8 cellular contexts compared by ENCODE assay signal in the genomic region with DNA sequence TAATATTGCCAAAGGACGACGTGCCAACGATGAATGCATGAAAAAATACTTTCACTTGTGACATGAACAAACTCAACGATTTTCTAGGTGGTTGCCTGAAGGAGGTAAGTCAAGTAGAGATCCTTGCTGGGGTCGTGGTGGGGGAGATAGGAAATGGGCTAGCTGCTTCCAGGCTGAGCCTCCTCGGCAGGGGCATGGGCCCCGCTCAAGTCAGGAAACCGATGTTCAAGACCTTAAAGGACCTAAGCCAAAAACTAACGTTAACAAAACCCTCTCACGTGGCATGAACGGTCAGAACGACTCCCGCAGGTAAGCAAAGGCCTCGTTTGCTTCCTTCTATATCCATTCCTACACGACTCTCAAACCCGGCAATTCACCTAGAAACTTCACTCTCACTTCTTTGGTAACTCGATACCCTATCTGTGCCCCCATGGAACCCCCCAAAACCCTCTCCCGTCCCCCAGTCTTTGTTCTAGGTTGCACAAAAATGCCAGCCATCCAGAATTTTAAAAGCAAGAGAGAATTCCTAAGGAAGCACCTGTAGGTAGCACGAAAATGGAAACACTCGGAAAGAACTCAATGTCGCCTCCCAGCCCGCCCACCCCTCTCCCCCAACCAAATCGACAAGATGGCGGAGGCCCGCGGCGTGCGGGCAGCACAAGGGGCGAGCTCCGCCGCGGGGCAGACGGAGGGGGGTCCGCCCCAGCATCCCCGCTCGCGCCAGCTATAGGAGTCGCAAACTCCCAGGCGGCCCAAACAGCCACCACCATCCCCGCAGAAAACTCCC. TPM values are rescaled to one million over a fixed set of nuclear protein-coding genes. Genes with fewer than 3 reads are reported as not detected.
A peak's percentile ranks its signal among the peaks of the same experiment; 100 is the strongest.
DNase-seq lines count a peak whose midpoint lies in the region; ATAC-seq, FAIRE-seq and TF ChIP-seq lines count a peak whose summit lies in the region.

No MANE protein-coding gene starts in this region.

- RAD21 ChIA-PET in HCT116 (lab: Charles Lee; ENCODE audit: low non-redundant PET in 1 of 2, low total read pairs in 2 of 2, uncharacterized antibody in 2 of 2, unreplicated experiment in 2 of 2): no interaction called here

- DNase-seq in CD4-positive, CD25-positive, alpha-beta regulatory T cell: peak in 2 of 3 donors; percentile 14 to 42
- DNase-seq in HCT116 (ENCODE audit: low read depth, low spot score) (no peak), OCI-M1 (lab: John Stamatoyannopoulos, UW) (peak; percentile 36), brain microvascular endothelial cell (no peak), left lung (no peak), HTR-8/SVneo (ENCODE audit: insufficient read length, low spot score) (no peak)

- peaks cover 55% of the 10 kb centered on the region for H3K79me2 ChIP-seq in HCT116 (ENCODE audit: insufficient read depth, low read length)

- POLR2A ChIA-PET in HCT116 (lab: Charles Lee): interaction anchor here (0.6 to 2.7 kb wide), 5 partner anchors 8 to 134 kb away, joined by 3 to 19 read pairs (median 4); no protein-coding TSS in a partner anchor

- H4K20me1 ChIP-seq in HCT116 (ENCODE audit: insufficient read depth): peaks cover 42% of the 10 kb centered on the region; the same call in 1 of the 2 replicates

- H3K4me1 Mint-ChIP-seq in CD4-positive, CD25-positive, alpha-beta regulatory T cell: peaks cover 0 to 54% (median 26%) of the 10 kb centered on the region in 4 donors

- H3K4me3 ChIP-seq in CD4-positive, CD25-positive, alpha-beta regulatory T cell (ENCODE audit: low read depth, low read length): peak overlapping the region; percentile 89
- H3K4me3 ChIP-seq in HCT116 (replicated peaks in 1 of 2; ENCODE audit: low read depth in 1 of 2, low read length in 2 of 2): peak overlapping the region; percentile 89 to 94
- peak overlapping the region; percentile 99 for H3K4me3 ChIP-seq in brain microvascular endothelial cell (ENCODE audit: low read depth, low read length)
- peak overlapping the region; percentile 92 to 97 for H3K4me3 ChIP-seq in left lung
- peak overlapping the region; percentile 89 to 92 for H3K4me3 ChIP-seq in stomach smooth muscle (ENCODE audit: low read length in 2 of 2)

- in situ Hi-C loops in brain microvascular endothelial cell (cut with HindIII; ENCODE audit: low pct_ligation_motif_present, low sequenced_read_pairs): no loop called here

- TF ChIP-seq RAD21 in HCT116 (IDR thresholded peaks at IDR 0.05; ENCODE audit: low read depth): no peak

- TF ChIP-seq CTCF in HCT116 (IDR thresholded peaks at IDR 0.05 in 2 of 3, conservative IDR thresholded peaks at IDR 0.05 in 1 of 3; ENCODE audit: borderline replicate concordance in 1 of 3, insufficient read depth in 1 of 3, low read depth in 2 of 3, low read length in 2 of 3): no peak
- no peak for TF ChIP-seq CTCF in brain microvascular endothelial cell (IDR thresholded peaks at IDR 0.05; ENCODE audit: low read depth, low read length, missing control alignments)
- no peak for TF ChIP-seq CTCF in left lung (IDR thresholded peaks at IDR 0.05)

- BruUV-seq in HCT116 (replicated peaks; lab: Mats Ljungman, UMichigan): TSS peak; percentile 78

- H3K27me3 ChIP-seq in CD4-positive, CD25-positive, alpha-beta regulatory T cell (ENCODE audit: control insufficient read depth, insufficient read depth, low read length): no peaks in the 10 kb centered on the region
- H3K27me3 ChIP-seq in HCT116 (ENCODE audit: insufficient read depth, low read length) (no peaks in the 10 kb centered on the region), brain microvascular endothelial cell (replicated peaks) (no peaks in the 10 kb centered on the region), left lung (no peaks in the 10 kb centered on the region), stomach smooth muscle (ENCODE audit: control insufficient read depth in 1 of 2, insufficient read depth in 2 of 2, low read length in 2 of 2) (no peaks in the 10 kb centered on the region)

- no peak for FAIRE-seq in HTR-8/SVneo (lab: Jason Lieb, UNC)

- peak overlapping the region; percentile 98 for H3K9ac ChIP-seq in HCT116 (ENCODE audit: low read length)
- H3K9ac ChIP-seq in stomach smooth muscle (ENCODE audit: low read length in 2 of 2): peak overlapping the region; percentile 94 to 98

- no peaks in the 10 kb centered on the region for H3K9me3 ChIP-seq in CD4-positive, CD25-positive, alpha-beta regulatory T cell (ENCODE audit: control insufficient read depth in 2 of 2, low read length in 2 of 2)
- no peaks in the 10 kb centered on the region for H3K9me3 ChIP-seq in HCT116 (ENCODE audit: control insufficient read depth in 1 of 2, insufficient read depth in 1 of 2, low read depth in 1 of 2, low read length in 2 of 2)
- no peaks in the 10 kb centered on the region for H3K9me3 ChIP-seq in left lung
- no peaks in the 10 kb centered on the region for H3K9me3 ChIP-seq in stomach smooth muscle (ENCODE audit: control insufficient read depth in 2 of 2, low read length in 2 of 2)

- no peaks in the 10 kb centered on the region for H3K9me2 ChIP-seq in HCT116 (ENCODE audit: insufficient read depth)

- CTCF ChIA-PET in HCT116 (lab: Charles Lee): no interaction called here

- ATAC-seq in CD4-positive, CD25-positive, alpha-beta regulatory T cell (ENCODE audit: low read depth in 2 of 2): no peak
- ATAC-seq in HCT116 (peak; percentile 30), left lung (peak; percentile 8), HG03457 (IDR thresholded peaks at IDR 0.05; ENCODE audit: unreplicated experiment) (no peak)

- no peak for TF ChIP-seq POLR2A in HCT116 (IDR thresholded peaks at IDR 0.05; ENCODE audit: borderline replicate concordance, extremely low read depth, insufficient read depth, insufficient read length)

- H3K4me2 ChIP-seq in HCT116 (ENCODE audit: low read length): peak overlapping the region; percentile 90

- peak overlapping the region; percentile 99 for H3K27ac ChIP-seq in CD4-positive, CD25-positive, alpha-beta regulatory T cell (ENCODE audit: insufficient read depth, low read length, poor library complexity, severe bottlenecking)
- H3K27ac ChIP-seq in HCT116 (ENCODE audit: low read depth, low read length) (peak overlapping the region; percentile 93), brain microvascular endothelial cell (peak overlapping the region; percentile 99), left lung (peak overlapping the region; percentile 97 to 98), stomach smooth muscle (ENCODE audit: low read length) (peak overlapping the region; percentile 95)

- peaks cover 5% of the 10 kb centered on the region for H3K27me3 Mint-ChIP-seq in CD4-positive, CD25-positive, alpha-beta regulatory T cell

- peaks cover 12% of the 10 kb centered on the region for H3K36me3 Mint-ChIP-seq in CD4-positive, CD25-positive, alpha-beta regulatory T cell

- H3K27ac Mint-ChIP-seq in CD4-positive, CD25-positive, alpha-beta regulatory T cell: peak overlapping the region; percentile 100

- H3K4me1 ChIP-seq in CD4-positive, CD25-positive, alpha-beta regulatory T cell (ENCODE audit: control insufficient read depth, insufficient read depth, low read length, poor library complexity, severe bottlenecking): peaks cover 17% of the 10 kb centered on the region
- H3K4me1 ChIP-seq in HCT116 (ENCODE audit: control insufficient read depth in 1 of 2, insufficient read depth in 2 of 2, low read length in 2 of 2) (peaks cover 9 to 24% of the 10 kb centered on the region in 2 experiments), left lung (peaks cover 17 to 20% of the 10 kb centered on the region in 2 donors), stomach smooth muscle (ENCODE audit: control insufficient read depth, insufficient read depth, low read length) (peaks cover 9% of the 10 kb centered on the region)

- H3K4me3 Mint-ChIP-seq in CD4-positive, CD25-positive, alpha-beta regulatory T cell: peak overlapping the region; percentile 94 to 100 (median 96)

- H3K9me3 Mint-ChIP-seq in CD4-positive, CD25-positive, alpha-beta regulatory T cell: peaks cover 0 to 2% (median 0%) of the 10 kb centered on the region in 7 donors

- intact Hi-C loops in HCT116 (cut with micrococcal nuclease): loop anchor here (2.0 kb wide), 1 partner anchor 33 kb away; no protein-coding TSS in a partner anchor
- intact Hi-C loops in left lung (cut with DNase I): no loop called here

- peaks cover 6% of the 10 kb centered on the region for H3K36me3 ChIP-seq in CD4-positive, CD25-positive, alpha-beta regulatory T cell (ENCODE audit: control insufficient read depth, insufficient read depth, low read length)
- H3K36me3 ChIP-seq in HCT116 (ENCODE audit: control insufficient read depth in 1 of 2, insufficient read depth in 2 of 2, low read length in 2 of 2) (peaks cover 29 to 45% of the 10 kb centered on the region in 2 experiments), brain microvascular endothelial cell (replicated peaks) (peaks cover 20% of the 10 kb centered on the region), left lung (peaks cover 0 to 35% of the 10 kb centered on the region in 2 donors), stomach smooth muscle (ENCODE audit: control insufficient read depth in 2 of 2, insufficient read depth in 2 of 2, low read length in 2 of 2) (peaks cover 5 to 11% of the 10 kb centered on the region in 2 donors)

- no peak overlapping the region for H2AFZ ChIP-seq in HCT116 (ENCODE audit: low read depth, low read length, poor library complexity, severe bottlenecking)

TF ChIP-seq in HCT116, 20 proteins besides CTCF, POLR2A, EP300 and RAD21 (continues in another document):
- TF ChIP-seq CBX3 (IDR thresholded peaks at IDR 0.05; ENCODE audit: low read depth) (no peak), YY1 (IDR thresholded peaks at IDR 0.05; ENCODE audit: extremely low read depth, insufficient replicate concordance, low read depth, low read length) (no peak), POLR2AphosphoS5 (IDR thresholded peaks at IDR 0.05; ENCODE audit: low read depth, low read length) (no peak)

RNA-seq across cellular contexts. Expression of a gene that starts 13.6 kb away (rescaled TPM):
- not detected for total RNA-seq in CD4-positive, CD25-positive, alpha-beta regulatory T cell
- polyA plus RNA-seq in CD4-positive, CD25-positive, alpha-beta regulatory T cell: not detected
- total RNA-seq in HCT116 (2021; ENCODE audit: unreplicated experiment) (not detected), left lung (not detected)
- polyA plus RNA-seq in HCT116 (2012): not detected in 2 replicates

RNA-seq across cellular contexts. Expression of a gene that starts 19.8 kb away (rescaled TPM):
- total RNA-seq in CD4-positive, CD25-positive, alpha-beta regulatory T cell: 0.47 TPM
- polyA plus RNA-seq in CD4-positive, CD25-positive, alpha-beta regulatory T cell: under 1 TPM in 1 of 4 donors, not detected in 3; 0.48 TPM
- 3.3 TPM for total RNA-seq in HCT116 (2021; ENCODE audit: unreplicated experiment)
- polyA plus RNA-seq in HCT116 (2012): 4.4 and 4.9 TPM in 2 replicates
- under 1 TPM; 0.41 to 0.76 TPM for total RNA-seq in left lung

RNA-seq across cellular contexts. Expression of a gene that starts 29.5 kb away (rescaled TPM):
- not detected for total RNA-seq in CD4-positive, CD25-positive, alpha-beta regulatory T cell
- polyA plus RNA-seq in CD4-positive, CD25-positive, alpha-beta regulatory T cell: not detected
- total RNA-seq in HCT116 (2021; ENCODE audit: unreplicated experiment) (not detected), left lung (not detected)
- polyA plus RNA-seq in HCT116 (2012): 0.17 and 0.39 TPM in 2 replicates

RNA-seq across cellular contexts. Expression of a gene that starts 33.6 kb away (rescaled TPM):
- not detected for total RNA-seq in CD4-positive, CD25-positive, alpha-beta regulatory T cell
- polyA plus RNA-seq in CD4-positive, CD25-positive, alpha-beta regulatory T cell: not detected
- total RNA-seq in HCT116 (2021; ENCODE audit: unreplicated experiment) (not detected), left lung (not detected)
- 0.09 TPM in 1 of 2 replicates, not detected in the other for polyA plus RNA-seq in HCT116 (2012)

RNA-seq across cellular contexts. Expression of a gene that starts 50.9 kb away (rescaled TPM):
- not detected for total RNA-seq in CD4-positive, CD25-positive, alpha-beta regulatory T cell
- not detected for polyA plus RNA-seq in CD4-positive, CD25-positive, alpha-beta regulatory T cell
- not detected for total RNA-seq in HCT116 (2021; ENCODE audit: unreplicated experiment)
- 0.07 TPM in 1 of 2 replicates, not detected in the other for polyA plus RNA-seq in HCT116 (2012)
- not detected for total RNA-seq in left lung

Comparison
In these comparisons a context has a peak if more than half of its experiments do, and no peak if none do; other contexts are left out.
1. ATAC-seq: peak in HCT116 (single experiment) and left lung (single experiment); none in CD4-positive, CD25-positive, alpha-beta regulatory T cell (0 of 2) and HG03457 (single experiment).
2. DNase-seq: peak in CD4-positive, CD25-positive, alpha-beta regulatory T cell (2 of 3) and OCI-M1 (single experiment); none in HCT116 (single experiment), brain microvascular endothelial cell (single experiment), left lung (0 of 2) and HTR-8/SVneo (single experiment).
3. Peak in every context shown above with its lines, with median percentiles within 50 percentile points of each other: H3K27ac ChIP-seq and H3K4me3 ChIP-seq.